20 cellular contexts compared by ENCODE assay signal in the genomic region with DNA sequence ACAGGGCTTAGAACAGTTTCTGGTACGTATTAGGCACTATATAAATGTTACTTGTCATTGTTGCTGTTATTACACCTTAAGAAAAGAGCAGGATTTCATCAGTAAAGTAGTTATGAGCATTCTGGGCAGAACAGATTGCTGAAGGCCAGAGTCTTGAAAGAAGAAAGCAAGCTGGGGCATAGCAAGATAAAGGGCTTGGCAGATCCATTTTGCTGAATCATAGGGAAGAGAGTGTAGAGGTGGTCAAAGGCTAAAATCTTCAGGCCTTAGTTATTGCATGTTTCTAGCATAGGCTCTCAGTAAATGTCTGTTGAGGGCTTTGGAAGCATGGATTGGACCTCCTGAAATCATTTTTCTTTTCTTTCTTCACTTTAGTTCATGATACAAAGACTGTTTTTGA.
DNase-seq lines count a peak whose midpoint lies in the region; ATAC-seq, FAIRE-seq and TF ChIP-seq lines count a peak whose summit lies in the region.
"Had no signal": no experiment of that assay in that cellular context is flagged by ENCODE, and none has a peak within 500 bp of the region (broad histone marks: within the 10 kb centered on the region; RNA-seq: fewer than 3 reads in every experiment).

No MANE protein-coding gene starts in this region.

- TF ChIP-seq POLR2A in endothelial cell of umbilical vein (IDR thresholded peaks at IDR 0.05; ENCODE audit: low read depth, low read length) (no peak), vagina (IDR thresholded peaks at IDR 0.05) (no peak)

- CTCF ChIA-PET in endothelial cell of umbilical vein (lab: Charles Lee) (no interaction called here), RWPE1 (lab: Yijun Ruan, JAX) (no interaction called here)

- BruUV-seq in endothelial cell of umbilical vein (replicated peaks; lab: Mats Ljungman, UMichigan), result no TSS peak

- H3K27me3 ChIP-seq in RWPE2 (ENCODE audit: insufficient read depth, poor library complexity, severe bottlenecking) (no peaks in the 10 kb centered on the region), endothelial cell of umbilical vein (ENCODE audit: control insufficient read depth in 2 of 2, insufficient read depth in 2 of 2, low read length in 2 of 2) (no peaks in the 10 kb centered on the region), right cardiac atrium (ENCODE audit: control insufficient read depth, insufficient read depth) (no peaks in the 10 kb centered on the region), vagina (no peaks in the 10 kb centered on the region)
- H3K27me3 ChIP-seq: colonic mucosa, spleen, transverse colon had no signal

- peak; percentile 73 for FAIRE-seq in endothelial cell of umbilical vein (lab: Jason Lieb, UNC)
- FAIRE-seq: HepG2 had no signal

- WGBS in right cardiac atrium, result 57% methylated on average over 1 of the region's 1 CpG

- DNase-seq in RWPE2 (ENCODE audit: low spot score), result no peak
- DNase-seq in endothelial cell of umbilical vein (ENCODE audit: low read depth, low spot score), result no peak
- no peak for DNase-seq in right cardiac atrium
- no peak for DNase-seq in vagina (ENCODE audit: extremely low spot score in 2 of 2)
- no peak for DNase-seq in RWPE1 (ENCODE audit: low spot score)
- DNase-seq in iPS-NIHi7 (ENCODE audit: extremely low spot score), result no peak
- no peak for DNase-seq in activated CD4-positive, alpha-beta T cell treated with anti-CD3 and anti-CD28 coated beads for 4 hours
- DNase-seq: amniotic stem cell, colonic mucosa, DND-41, HFFc6, left colon, NCI-H2081, NCI-H526 treated with DMSO at 0.1 percent for 48 hours, spleen, transverse colon had no signal

- no peak overlapping the region for H3K4me2 ChIP-seq in endothelial cell of umbilical vein (ENCODE audit: insufficient read depth, low read length)

- no peaks in the 10 kb centered on the region for H4K20me1 ChIP-seq in endothelial cell of umbilical vein (replicated peaks; ENCODE audit: control insufficient read depth, extremely low read depth, insufficient read depth, low read length)

- dilution Hi-C loops in endothelial cell of umbilical vein (cut with MboI; ENCODE audit: extremely low pct_ligation_motif_present, low sequenced_read_pairs), result no loop called here

- H3K79me2 ChIP-seq in endothelial cell of umbilical vein (ENCODE audit: control insufficient read depth, insufficient read depth, low read length), result no peaks in the 10 kb centered on the region

- TF ChIP-seq CTCF in RWPE2 (IDR thresholded peaks at IDR 0.05; ENCODE audit: poor library complexity, severe bottlenecking) (no peak), endothelial cell of umbilical vein (IDR thresholded peaks at IDR 0.05; ENCODE audit: extremely low read depth in 1 of 2, insufficient read depth in 1 of 2, low read depth in 1 of 2, low read length in 2 of 2) (no peak), vagina (IDR thresholded peaks at IDR 0.05) (no peak), RWPE1 (conservative IDR thresholded peaks at IDR 0.05; ENCODE audit: low read depth) (no peak)

- peak overlapping the region; percentile 7 for H2AFZ ChIP-seq in endothelial cell of umbilical vein (ENCODE audit: low read depth, low read length)
- H2AFZ ChIP-seq: parathyroid adenoma had no signal

- no peaks in the 10 kb centered on the region for H3K4me1 ChIP-seq in RWPE2 (ENCODE audit: insufficient read depth, poor library complexity, severe bottlenecking)
- H3K4me1 ChIP-seq in endothelial cell of umbilical vein (ENCODE audit: control insufficient read depth, extremely low read depth, insufficient read depth, low read length), result peaks cover 5% of the 10 kb centered on the region
- peaks cover 3% of the 10 kb centered on the region for H3K4me1 ChIP-seq in right cardiac atrium (ENCODE audit: control insufficient read depth, insufficient read depth, low read length)
- H3K4me1 ChIP-seq in vagina, result peaks cover 28% of the 10 kb centered on the region
- H3K4me1 ChIP-seq: colonic mucosa, spleen had no signal

- no peak overlapping the region for H3K9ac ChIP-seq in endothelial cell of umbilical vein (replicated peaks; ENCODE audit: extremely low read depth, insufficient read depth, low read length)
- H3K9ac ChIP-seq: parathyroid adenoma had no signal

- no peaks in the 10 kb centered on the region for H3K9me1 ChIP-seq in endothelial cell of umbilical vein (replicated peaks; ENCODE audit: control insufficient read depth, extremely low read depth, insufficient read depth, low read length)

- POLR2A ChIA-PET in endothelial cell of umbilical vein (lab: Charles Lee) (interaction anchor here (0.7 kb wide), 1 partner anchor 18 kb away, joined by 4 read pairs; no protein-coding TSS in a partner anchor), RWPE1 (lab: Yijun Ruan, JAX; ENCODE audit: low non-redundant PET) (no interaction called here)

- ATAC-seq in RWPE2 (ENCODE audit: low read depth), result 0 out of 3 replicates have a peak, but pooled peaks have one; percentile 41
- ATAC-seq in right cardiac atrium, result peak; percentile 70 to 73
- ATAC-seq: HepG2; left colon; stimulated activated memory B cell treated with anti-CD40 and anti-IgM and Interleukin-4, amounts not matched to agents 10 μg/mL and 1 μg/mL and 100 μg/mL, for 72 hours had no signal

- intact Hi-C loops in endothelial cell of umbilical vein (cut with micrococcal nuclease), result no loop called here
- intact Hi-C loops in right cardiac atrium (cut with DNase I), result no loop called here
- intact Hi-C loops in vagina (cut with DNase I), result no loop called here

- no peak overlapping the region for H3K27ac ChIP-seq in RWPE2 (ENCODE audit: poor library complexity, severe bottlenecking)
- H3K27ac ChIP-seq in endothelial cell of umbilical vein (ENCODE audit: insufficient read depth, low read depth, low read length), result no peak overlapping the region
- no peak overlapping the region for H3K27ac ChIP-seq in right cardiac atrium (ENCODE audit: low read length)
- peak overlapping the region; percentile 67 for H3K27ac ChIP-seq in vagina
- H3K27ac ChIP-seq in RWPE1, result no peak overlapping the region
- H3K27ac ChIP-seq: colonic mucosa, parathyroid adenoma, spleen, transverse colon, VCaP had no signal

- H3K9me3 ChIP-seq in RWPE2 (ENCODE audit: severe bottlenecking) (no peaks in the 10 kb centered on the region), endothelial cell of umbilical vein (replicated peaks; ENCODE audit: control insufficient read depth, insufficient read depth, low read length) (no peaks in the 10 kb centered on the region), right cardiac atrium (ENCODE audit: control insufficient read depth, low read length) (no peaks in the 10 kb centered on the region), vagina (no peaks in the 10 kb centered on the region)
- H3K9me3 ChIP-seq: colonic mucosa, spleen, transverse colon had no signal

- H3K36me3 ChIP-seq in RWPE2 (ENCODE audit: low read depth) (no peaks in the 10 kb centered on the region), endothelial cell of umbilical vein (ENCODE audit: control insufficient read depth in 2 of 2, extremely low read depth in 1 of 2, insufficient read depth in 2 of 2, low read length in 2 of 2) (no peaks in the 10 kb centered on the region), vagina (no peaks in the 10 kb centered on the region)
- H3K36me3 ChIP-seq: colonic mucosa, transverse colon had no signal

- no peak overlapping the region for H3K4me3 ChIP-seq in RWPE2 (ENCODE audit: severe bottlenecking)
- H3K4me3 ChIP-seq in endothelial cell of umbilical vein (replicated peaks in 1 of 3; ENCODE audit: insufficient read depth in 1 of 3, low read depth in 1 of 3, low read length in 3 of 3), result no peak overlapping the region
- no peak overlapping the region for H3K4me3 ChIP-seq in right cardiac atrium (ENCODE audit: low read length)
- H3K4me3 ChIP-seq in vagina, result no peak overlapping the region
- H3K4me3 ChIP-seq: colonic mucosa, spleen, transverse colon had no signal

TF ChIP-seq in endothelial cell of umbilical vein, 7 proteins besides CTCF, POLR2A, EP300 and RAD21:
- TF ChIP-seq FOS (IDR thresholded peaks at IDR 0.05; ENCODE audit: borderline replicate concordance, insufficient read depth, low read length) (no peak), MYC (IDR thresholded peaks at IDR 0.05; ENCODE audit: low read depth, low read length) (no peak), GATA2 (IDR thresholded peaks at IDR 0.05; ENCODE audit: insufficient read depth, insufficient read length, low read depth, low read length) (no peak), POLR2AphosphoS5 (IDR thresholded peaks at IDR 0.05; ENCODE audit: insufficient read depth, low read depth, low read length) (no peak), MAX (IDR thresholded peaks at IDR 0.05; ENCODE audit: insufficient read depth, insufficient read length) (no peak), EZH2 (IDR thresholded peaks at IDR 0.05; ENCODE audit: borderline replicate concordance, low read depth, low read length, severe bottlenecking) (no peak), JUN (IDR thresholded peaks at IDR 0.05; ENCODE audit: borderline replicate concordance, insufficient read depth, insufficient read length, low read depth) (no peak)
TF ChIP-seq in endothelial cell of umbilical vein: peak in this region for 0.
